2 cellular contexts compared by ENCODE assay signal in genomic region chrX:49892552-49892951, GRCh38.
TF ChIP-seq lines count a peak whose summit lies in the region.

No MANE protein-coding gene starts in this region.

TF ChIP-seq in HEK293, 187 proteins besides CTCF, POLR2A, EP300 and RAD21:
- TF ChIP-seq ZNF19 (tag by site-specific recombination; IDR thresholded peaks at IDR 0.05; ENCODE audit: low read depth) (no peak), TRIM28 (IDR thresholded peaks at IDR 0.05; ENCODE audit: borderline replicate concordance, low read length) (peak; percentile 52; the same call in 1 of the 2 replicates)

TF ChIP-seq in H1, 55 proteins besides CTCF, POLR2A, EP300 and RAD21:
- TF ChIP-seq SP1 (IDR thresholded peaks at IDR 0.05; ENCODE audit: low read depth, low read length) (peak; percentile 62; the same call in 1 of the 2 replicates), CEBPB (IDR thresholded peaks at IDR 0.05; ENCODE audit: low read depth, low read length) (peak; percentile 94), SUZ12 (IDR thresholded peaks at IDR 0.05; ENCODE audit: low read length) (no peak)
